In genomic region chr7:137970263-137970975, GRCh38 we compare ENCODE assay signal across 11 cellular contexts. TPM values are rescaled to one million over a fixed set of nuclear protein-coding genes. Genes with fewer than 3 reads are reported as not detected.
A peak's percentile ranks its signal among the peaks of the same experiment; 100 is the strongest.
DNase-seq lines count a peak whose midpoint lies in the region; ATAC-seq and TF ChIP-seq lines count a peak whose summit lies in the region.
"Had no signal": no experiment of that assay in that cellular context is flagged by ENCODE, and none has a peak within 500 bp of the region (broad histone marks: within the 10 kb centered on the region; RNA-seq: fewer than 3 reads in every experiment).

No MANE protein-coding gene starts in this region.

- no peaks in the 10 kb centered on the region for H3K27me3 Mint-ChIP-seq in natural killer cell (ENCODE audit: low read depth in 2 of 2)
- H3K27me3 Mint-ChIP-seq: dendritic cell treated with granulocyte-macrophage colony-stimulating factor and Interleukin-4, amounts not matched to agents 40 ng/mL and 50 ng/mL, for 4 days; progenitor cell of endocrine pancreas had no signal

- peak overlapping the region; percentile 53 for H3K9ac ChIP-seq in skeletal muscle satellite cell (ENCODE audit: low read depth, low read length)

- no peaks in the 10 kb centered on the region for H3K9me3 Mint-ChIP-seq in natural killer cell
- H3K9me3 Mint-ChIP-seq: dendritic cell treated with granulocyte-macrophage colony-stimulating factor and Interleukin-4, amounts not matched to agents 40 ng/mL and 50 ng/mL, for 4 days had no signal

- peaks cover 12% of the 10 kb centered on the region for H3K36me3 ChIP-seq in skeletal muscle satellite cell (ENCODE audit: insufficient read depth, low read length)
- H3K36me3 ChIP-seq: HAP-1 had no signal

- no peak for TF ChIP-seq CTCF in natural killer cell (IDR thresholded peaks at IDR 0.05)

- no peak overlapping the region for H3K27ac Mint-ChIP-seq in natural killer cell
- H3K27ac Mint-ChIP-seq: dendritic cell treated with granulocyte-macrophage colony-stimulating factor and Interleukin-4, amounts not matched to agents 40 ng/mL and 50 ng/mL, for 4 days; progenitor cell of endocrine pancreas had no signal

- peak overlapping the region; percentile 1 for H3K4me3 ChIP-seq in skeletal muscle satellite cell (ENCODE audit: low read length)
- H3K4me3 ChIP-seq: HAP-1 had no signal

- intact Hi-C loops in left ventricle myocardium superior (cut with micrococcal nuclease) = no loop called here
- intact Hi-C loops in natural killer cell (cut with micrococcal nuclease) = no loop called here

- H3K4me2 ChIP-seq in skeletal muscle satellite cell (ENCODE audit: low read length) = peak overlapping the region; percentile 63

- H3K4me3 Mint-ChIP-seq in natural killer cell = no peak overlapping the region
- H3K4me3 Mint-ChIP-seq: dendritic cell treated with granulocyte-macrophage colony-stimulating factor and Interleukin-4, amounts not matched to agents 40 ng/mL and 50 ng/mL, for 4 days had no signal

- no peaks in the 10 kb centered on the region for H3K36me3 Mint-ChIP-seq in natural killer cell

- DNase-seq in H4 (ENCODE audit: low spot score) = peak; percentile 71
- DNase-seq in astrocyte of the hippocampus (ENCODE audit: low read depth, low spot score) = peak; percentile 95
- peak; percentile 73 for DNase-seq in left ventricle myocardium superior
- no peak for DNase-seq in natural killer cell
- no peak for DNase-seq in midbrain (lab: John Stamatoyannopoulos, UW)
- DNase-seq in NCI-H526 (lab: John Stamatoyannopoulos, UW) = no peak
- no peak for DNase-seq in cortex of kidney (lab: John Stamatoyannopoulos, UW)

- peaks cover 56% of the 10 kb centered on the region for H3K4me1 ChIP-seq in skeletal muscle satellite cell (ENCODE audit: control insufficient read depth, insufficient read depth, low read length)

- H3K9me3 ChIP-seq in skeletal muscle satellite cell (replicated peaks; ENCODE audit: low read length) = no peaks in the 10 kb centered on the region
- H3K9me3 ChIP-seq: HAP-1 had no signal

- H3K4me1 Mint-ChIP-seq in natural killer cell = peaks cover 29 to 30% of the 10 kb centered on the region in 2 donors

- no peaks in the 10 kb centered on the region for H3K27me3 ChIP-seq in skeletal muscle satellite cell (ENCODE audit: control insufficient read depth, insufficient read depth, low read length)

- ATAC-seq in left ventricle myocardium superior (peak; percentile 66), natural killer cell (no peak)

RNA-seq across cellular contexts. Expression of gene CREB3L2, which starts 31.5 kb away (rescaled TPM):
- 13.0 and 18.0 TPM in 2 replicates for total RNA-seq in H4 (2014; rRNA removed; shearing (Covaris generic))
- total RNA-seq in left ventricle myocardium superior (22.3 TPM), natural killer cell (10 to 100 TPM; 45.9 to 54.6 (median 52.5) TPM)
- 17.2 and 28.0 TPM in 2 replicates for total RNA-seq in skeletal muscle satellite cell (2012; rRNA removed)

Comparison
In these comparisons a context has a peak if more than half of its experiments do, and no peak if none do; other contexts are left out.
1. DNase-seq: peak in H4 (single experiment), astrocyte of the hippocampus (single experiment) and left ventricle myocardium superior (single experiment); none in natural killer cell (single experiment), midbrain (single experiment), NCI-H526 (0 of 2) and cortex of kidney (single experiment).